In the genomic region with DNA sequence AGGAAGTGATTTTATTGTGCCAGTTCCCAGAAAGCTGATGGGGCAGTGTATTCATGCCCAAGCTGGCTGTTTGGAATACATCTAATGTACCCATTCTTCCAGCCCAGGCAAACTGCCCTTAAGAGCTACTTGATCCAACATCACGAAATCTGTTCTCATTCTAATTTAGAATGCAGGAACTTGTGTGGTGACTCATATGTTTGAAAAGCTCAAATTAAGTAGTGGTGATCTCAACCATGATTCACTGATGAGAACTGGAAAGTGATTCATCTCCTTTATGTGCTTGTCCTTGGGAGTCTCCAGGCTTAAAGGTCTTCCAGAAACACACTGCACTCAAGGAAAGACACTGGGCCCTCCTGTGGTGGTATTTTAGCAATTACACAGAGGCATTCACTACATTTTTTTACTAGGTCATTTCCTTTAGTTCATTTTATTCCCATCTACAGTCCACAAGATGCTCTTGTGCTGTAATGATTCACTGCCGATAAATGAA, we compare ENCODE assay signal across 9 cellular contexts.
A peak's percentile ranks its signal among the peaks of the same experiment; 100 is the strongest.
DNase-seq lines count a peak whose midpoint lies in the region; ATAC-seq and TF ChIP-seq lines count a peak whose summit lies in the region.
"Had no signal": no experiment of that assay in that cellular context is flagged by ENCODE, and none has a peak within 500 bp of the region (broad histone marks: within the 10 kb centered on the region; RNA-seq: fewer than 3 reads in every experiment).

No MANE protein-coding gene starts in this region.

- peak overlapping the region; percentile 28 for H3K27ac ChIP-seq in A673 (ENCODE audit: low read depth, low read length, poor library complexity, severe bottlenecking)

- no peaks in the 10 kb centered on the region for H3K36me3 ChIP-seq in A673 (ENCODE audit: insufficient read depth, low read length, poor library complexity, severe bottlenecking)

- H3K4me3 ChIP-seq in A673 (ENCODE audit: low read depth, low read length, poor library complexity, severe bottlenecking): no peak overlapping the region

- H3K27me3 ChIP-seq in A673 (replicated peaks; ENCODE audit: insufficient read depth, low read depth, low read length, poor library complexity): no peaks in the 10 kb centered on the region

- no peaks in the 10 kb centered on the region for H3K27me3 Mint-ChIP-seq in activated CD4-positive, alpha-beta T cell treated with anti-CD3 and anti-CD28 coated beads, Interleukin-2, amount 10 ng/mL, durations not matched to agents 7 days and 5 days

- H3K4me3 Mint-ChIP-seq in activated CD4-positive, alpha-beta T cell treated with anti-CD3 and anti-CD28 coated beads, Interleukin-2, amount 10 ng/mL, durations not matched to agents 7 days and 5 days: no peak overlapping the region

- ATAC-seq in HG03342 (IDR thresholded peaks at IDR 0.05; ENCODE audit: unreplicated experiment): no peak

- no peaks in the 10 kb centered on the region for H3K9me3 ChIP-seq in A673 (ENCODE audit: low read depth, low read length, poor library complexity, severe bottlenecking)

- POLR2A ChIA-PET in A673 (lab: Charles Lee; ENCODE audit: low non-redundant PET): no interaction called here
- POLR2A ChIA-PET in activated CD4-positive, alpha-beta T cell treated with anti-CD3 and anti-CD28 coated beads, Interleukin-2, amount 10 ng/mL, durations not matched to agents 7 days and 5 days (lab: Charles Lee): no interaction called here

- peak; percentile 31; the same call in 1 of the 2 replicates for TF ChIP-seq CTCF in A673 (conservative IDR thresholded peaks at IDR 0.05; ENCODE audit: low read depth, low read length)

- DNase-seq in A673 (ENCODE audit: low spot score): peak; percentile 96
- DNase-seq in HPDE6-E6E7 (ENCODE audit: extremely low spot score): peak; percentile 89
- peak; percentile 96 for DNase-seq in astrocyte of the hippocampus (ENCODE audit: low read depth, low spot score)
- DNase-seq in left kidney (ENCODE audit: low read depth, low spot score): peak; percentile 11
- DNase-seq in NOMO-1 treated with dmso at 0.1 percent for 144 hours (lab: John Stamatoyannopoulos, UW; ENCODE audit: unreplicated experiment): no peak
- DNase-seq in activated CD4-positive, alpha-beta T cell treated with anti-CD3 and anti-CD28 coated beads, Interleukin-2, amount 10 ng/mL, durations not matched to agents 7 days and 5 days: no peak
- no peak for DNase-seq in stimulated activated CD4-positive, alpha-beta T cell treated with anti-CD3 and anti-CD28 coated beads, Interleukin-1b, Interleukin-23, amount 100 ng/mL, for 48 hours
- DNase-seq: NCI-H1694 treated with DMSO at 0.1 percent for 48 hours had no signal

- intact Hi-C loops in A673 (cut with micrococcal nuclease; ENCODE audit: unreplicated experiment): no loop called here

- BruUV-seq in A673 (replicated peaks; lab: Mats Ljungman, UMichigan): no TSS peak

- H3K4me1 Mint-ChIP-seq in activated CD4-positive, alpha-beta T cell treated with anti-CD3 and anti-CD28 coated beads, Interleukin-2, amount 10 ng/mL, durations not matched to agents 7 days and 5 days: no peaks in the 10 kb centered on the region

- no peaks in the 10 kb centered on the region for H3K9me3 Mint-ChIP-seq in activated CD4-positive, alpha-beta T cell treated with anti-CD3 and anti-CD28 coated beads, Interleukin-2, amount 10 ng/mL, durations not matched to agents 7 days and 5 days

- no peak overlapping the region for H3K27ac Mint-ChIP-seq in activated CD4-positive, alpha-beta T cell treated with anti-CD3 and anti-CD28 coated beads, Interleukin-2, amount 10 ng/mL, durations not matched to agents 7 days and 5 days

- CTCF ChIA-PET in A673 (lab: Charles Lee): interaction anchor here (0.6 to 0.9 kb wide), 3 partner anchors 9 to 619 kb away, joined by 3 to 8 read pairs (median 3); no protein-coding TSS in a partner anchor
- CTCF ChIA-PET in activated CD4-positive, alpha-beta T cell treated with anti-CD3 and anti-CD28 coated beads, Interleukin-2, amount 10 ng/mL, durations not matched to agents 7 days and 5 days (lab: Charles Lee): no interaction called here

- no peaks in the 10 kb centered on the region for H3K36me3 Mint-ChIP-seq in activated CD4-positive, alpha-beta T cell treated with anti-CD3 and anti-CD28 coated beads, Interleukin-2, amount 10 ng/mL, durations not matched to agents 7 days and 5 days (ENCODE audit: low read depth)

- peaks cover 8% of the 10 kb centered on the region for H3K4me1 ChIP-seq in A673 (ENCODE audit: insufficient read depth, low read length, poor library complexity, severe bottlenecking)

Comparison
In these comparisons a context has a peak if more than half of its experiments do, and no peak if none do; other contexts are left out.
1. DNase-seq: peak in A673 (single experiment), HPDE6-E6E7 (single experiment), astrocyte of the hippocampus (single experiment) and left kidney (single experiment); none in NOMO-1 treated with dmso at 0.1 percent for 144 hours (single experiment), activated CD4-positive, alpha-beta T cell treated with anti-CD3 and anti-CD28 coated beads, Interleukin-2, amount 10 ng/mL, durations not matched to agents 7 days and 5 days (single experiment) and stimulated activated CD4-positive, alpha-beta T cell treated with anti-CD3 and anti-CD28 coated beads, Interleukin-1b, Interleukin-23, amount 100 ng/mL, for 48 hours (single experiment).